Comparison of ENCODE assay signal across 13 cellular contexts in the genomic region with DNA sequence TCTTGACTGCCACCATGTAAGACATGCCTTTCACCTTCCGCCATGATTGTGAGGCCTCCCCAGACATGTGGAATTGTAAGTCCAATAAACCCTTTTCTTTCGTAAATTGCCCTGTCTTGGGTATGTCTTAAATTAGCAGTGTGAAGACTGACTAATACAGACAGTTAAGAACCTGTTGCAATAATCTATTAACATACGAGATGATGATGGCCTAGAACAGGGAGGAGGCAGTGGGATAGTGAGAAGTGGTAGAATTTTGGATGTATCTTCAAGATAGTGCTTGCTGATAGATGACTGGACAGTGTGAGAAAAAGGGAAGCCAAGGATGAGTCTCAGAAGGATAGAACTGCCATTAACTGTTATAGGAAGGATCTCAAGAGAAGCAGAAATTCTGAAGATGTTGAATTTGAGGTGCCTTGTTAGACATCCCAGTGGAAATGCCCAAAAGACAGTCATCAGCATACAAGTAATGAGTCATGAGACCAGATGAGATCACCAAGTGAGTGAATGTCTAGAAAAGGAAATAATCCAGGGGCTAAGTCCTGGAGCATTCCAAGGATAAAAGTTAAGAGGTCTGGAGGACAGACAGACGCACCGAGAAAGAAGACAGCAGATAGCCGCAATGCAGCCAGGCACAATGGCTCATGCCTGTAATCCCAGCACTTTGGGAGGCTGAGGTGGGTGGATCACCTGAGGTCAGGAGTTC. TPM values are rescaled to one million over a fixed set of nuclear protein-coding genes. Genes with fewer than 3 reads are reported as not detected.
DNase-seq lines count a peak whose midpoint lies in the region; ATAC-seq and TF ChIP-seq lines count a peak whose summit lies in the region.
"Had no signal": no experiment of that assay in that cellular context is flagged by ENCODE, and none has a peak within 500 bp of the region (broad histone marks: within the 10 kb centered on the region; RNA-seq: fewer than 3 reads in every experiment).

No MANE protein-coding gene starts in this region.

- peak overlapping the region; percentile 74 for H3K27ac ChIP-seq in foreskin keratinocyte
- H3K27ac ChIP-seq in thoracic aorta, result no peak overlapping the region

- POLR2A ChIA-PET in activated B cell treated with CpG ODN at 0.5 μM for 24 hours (lab: Charles Lee) (interaction anchor here (0.7 kb wide), 1 partner anchor 97 kb away, joined by 4 read pairs; no protein-coding TSS in a partner anchor), T-cell (lab: Charles Lee) (interaction anchor here in 1 of 2 donors (0.7 kb wide), 1 partner anchor 93 kb away, joined by 10 read pairs; no protein-coding TSS in a partner anchor)
- POLR2A ChIA-PET in activated CD8-positive, alpha-beta T cell treated with anti-CD3 and anti-CD28 coated beads for 36 hours (lab: Charles Lee), result interaction anchor here (1.0 kb wide), 1 partner anchor 10 kb away, joined by 3 read pairs; no protein-coding TSS in a partner anchor

- peaks cover 2% of the 10 kb centered on the region for H3K36me3 ChIP-seq in thoracic aorta

- H3K27ac Mint-ChIP-seq in activated B cell treated with CpG ODN at 0.5 μM for 24 hours (peak overlapping the region; percentile 20), T-cell (no peak overlapping the region)
- no peak overlapping the region for H3K27ac Mint-ChIP-seq in activated CD8-positive, alpha-beta T cell treated with anti-CD3 and anti-CD28 coated beads for 36 hours
- H3K27ac Mint-ChIP-seq: activated naive CD4-positive, alpha-beta T cell treated with anti-CD3 and anti-CD28 coated beads, Interleukin-2, amount 10 ng/mL, durations not matched to agents 7 days and 5 days had no signal

- no peak overlapping the region for H3K4me3 ChIP-seq in thoracic aorta

- intact Hi-C loops in activated B cell treated with CpG ODN at 0.5 μM for 24 hours (cut with micrococcal nuclease), result loop anchor here (5.0 kb wide), 1 partner anchor 41 kb away; no protein-coding TSS in a partner anchor
- intact Hi-C loops in activated CD8-positive, alpha-beta T cell treated with anti-CD3 and anti-CD28 coated beads for 36 hours (cut with micrococcal nuclease), result no loop called here

- CTCF ChIA-PET in activated B cell treated with CpG ODN at 0.5 μM for 24 hours (lab: Charles Lee), result no interaction called here
- CTCF ChIA-PET in T-cell (lab: Charles Lee), result no interaction called here
- CTCF ChIA-PET in activated CD8-positive, alpha-beta T cell treated with anti-CD3 and anti-CD28 coated beads for 36 hours (lab: Charles Lee), result no interaction called here

- no peaks in the 10 kb centered on the region for H3K27me3 ChIP-seq in foreskin keratinocyte
- H3K27me3 ChIP-seq in thoracic aorta (replicated peaks; ENCODE audit: insufficient read depth), result no peaks in the 10 kb centered on the region

- H3K36me3 Mint-ChIP-seq in activated B cell treated with CpG ODN at 0.5 μM for 24 hours (ENCODE audit: low read depth) (peaks cover 45% of the 10 kb centered on the region), T-cell (peaks cover 30% of the 10 kb centered on the region)
- H3K36me3 Mint-ChIP-seq in activated CD8-positive, alpha-beta T cell treated with anti-CD3 and anti-CD28 coated beads for 36 hours (ENCODE audit: low read depth), result peaks cover 8% of the 10 kb centered on the region

- H3K4me1 ChIP-seq in foreskin keratinocyte (peaks cover 13% of the 10 kb centered on the region), thoracic aorta (ENCODE audit: control insufficient read depth in 1 of 2, low read depth in 2 of 2) (peaks cover 0 to 10% of the 10 kb centered on the region in 2 donors)

- H3K4me1 Mint-ChIP-seq in activated B cell treated with CpG ODN at 0.5 μM for 24 hours (peaks cover 34% of the 10 kb centered on the region), T-cell (peaks cover 0 to 7% (median 0%) of the 10 kb centered on the region in 3 donors)
- peaks cover 5% of the 10 kb centered on the region for H3K4me1 Mint-ChIP-seq in activated CD8-positive, alpha-beta T cell treated with anti-CD3 and anti-CD28 coated beads for 36 hours (ENCODE audit: low read depth)

- TF ChIP-seq CTCF in activated B cell treated with CpG ODN at 0.5 μM for 24 hours (IDR thresholded peaks at IDR 0.05), result no peak
- TF ChIP-seq CTCF in foreskin keratinocyte (conservative IDR thresholded peaks at IDR 0.05), result no peak
- TF ChIP-seq CTCF in thoracic aorta (IDR thresholded peaks at IDR 0.05), result no peak
- no peak for TF ChIP-seq CTCF in activated CD8-positive, alpha-beta T cell treated with anti-CD3 and anti-CD28 coated beads for 36 hours (IDR thresholded peaks at IDR 0.05)

- H3K9me3 Mint-ChIP-seq in activated B cell treated with CpG ODN at 0.5 μM for 24 hours (peaks cover 6% of the 10 kb centered on the region), T-cell (peaks cover 0 to 4% (median 4%) of the 10 kb centered on the region in 3 donors)
- H3K9me3 Mint-ChIP-seq in activated CD8-positive, alpha-beta T cell treated with anti-CD3 and anti-CD28 coated beads for 36 hours, result peaks cover 2% of the 10 kb centered on the region

- ATAC-seq in activated B cell treated with CpG ODN at 0.5 μM for 24 hours (ENCODE audit: low read depth) (no peak), foreskin keratinocyte (peak; percentile 89), thoracic aorta (ENCODE audit: insufficient number of reproducible peaks, low FRiP score, low read depth) (peak; percentile 76), T-cell (replicated peaks in 1 of 4) (no peak)
- ATAC-seq in activated CD8-positive, alpha-beta T cell treated with anti-CD3 and anti-CD28 coated beads for 36 hours, result no peak

- H3K27me3 Mint-ChIP-seq in activated B cell treated with CpG ODN at 0.5 μM for 24 hours (no peaks in the 10 kb centered on the region), T-cell (no peaks in the 10 kb centered on the region)
- no peaks in the 10 kb centered on the region for H3K27me3 Mint-ChIP-seq in activated CD8-positive, alpha-beta T cell treated with anti-CD3 and anti-CD28 coated beads for 36 hours
- H3K27me3 Mint-ChIP-seq: activated naive CD4-positive, alpha-beta T cell treated with anti-CD3 and anti-CD28 coated beads, Interleukin-2, amount 10 ng/mL, durations not matched to agents 7 days and 5 days had no signal

- H3K4me3 Mint-ChIP-seq in activated B cell treated with CpG ODN at 0.5 μM for 24 hours (no peak overlapping the region), T-cell (no peak overlapping the region)
- no peak overlapping the region for H3K4me3 Mint-ChIP-seq in activated CD8-positive, alpha-beta T cell treated with anti-CD3 and anti-CD28 coated beads for 36 hours
- H3K4me3 Mint-ChIP-seq: activated naive CD4-positive, alpha-beta T cell treated with anti-CD3 and anti-CD28 coated beads, Interleukin-2, amount 10 ng/mL, durations not matched to agents 7 days and 5 days had no signal

- no peaks in the 10 kb centered on the region for H3K9me3 ChIP-seq in thoracic aorta

- DNase-seq in H4 (ENCODE audit: low spot score) (peak; percentile 13), activated B cell treated with CpG ODN at 0.5 μM for 24 hours (no peak), foreskin keratinocyte (peak; percentile 93 to 94), thoracic aorta (ENCODE audit: low spot score) (no peak), T-cell (no peak), NCI-H1048 (lab: John Stamatoyannopoulos, UW) (no peak)
- no peak for DNase-seq in activated CD8-positive, alpha-beta T cell treated with anti-CD3 and anti-CD28 coated beads for 36 hours
- DNase-seq: activated CD4-positive, alpha-beta T cell treated with anti-CD3 and anti-CD28 coated beads, Interleukin-2, amount 50 U/mL, for 4 hours; activated naive CD4-positive, alpha-beta T cell treated with anti-CD3 and anti-CD28 coated beads, Interleukin-2, amount 10 ng/mL, durations not matched to agents 7 days and 5 days; effector memory CD4-positive, alpha-beta T cell; Kasumi-1; NCI-H345; stimulated activated CD4-positive, alpha-beta T cell treated with anti-CD3 and anti-CD28 coated beads, Interleukin-2, amount 100 ng/mL, for 48 hours had no signal

RNA-seq across cellular contexts. Expression of a gene that starts 38.8 kb away (rescaled TPM):
- total RNA-seq in H4 (2014; rRNA removed; shearing (Covaris generic)), result 118 and 170 TPM in 2 replicates
- 40.6 and 43.3 TPM in 2 replicates for total RNA-seq in activated B cell treated with CpG ODN at 0.5 μM for 24 hours
- total RNA-seq in foreskin keratinocyte, result 33.3 and 33.9 TPM in 2 replicates
- 13.2 and 14.0 TPM in 2 replicates for polyA plus RNA-seq in foreskin keratinocyte
- 100 to 1,000 TPM; 103 to 736 TPM for total RNA-seq in thoracic aorta
- total RNA-seq in T-cell, result 10 to 100 TPM in 4 of 5 donors, 1 to 10 TPM in 1; 7.6 to 22.8 (median 18.2) TPM
- 10 to 100 TPM; 14.6 to 16.7 TPM for total RNA-seq in activated CD8-positive, alpha-beta T cell treated with anti-CD3 and anti-CD28 coated beads for 36 hours

Comparison
In these comparisons a context has a peak if more than half of its experiments do, and no peak if none do; other contexts are left out.
1. DNase-seq: peak in H4 (single experiment) and foreskin keratinocyte (2 of 2); none in activated B cell treated with CpG ODN at 0.5 μM for 24 hours (single experiment), thoracic aorta (single experiment), T-cell (0 of 34), NCI-H1048 (single experiment) and activated CD8-positive, alpha-beta T cell treated with anti-CD3 and anti-CD28 coated beads for 36 hours (single experiment).
2. ATAC-seq: peak in foreskin keratinocyte (single experiment) and thoracic aorta (single experiment); none in activated B cell treated with CpG ODN at 0.5 μM for 24 hours (single experiment), T-cell (0 of 4) and activated CD8-positive, alpha-beta T cell treated with anti-CD3 and anti-CD28 coated beads for 36 hours (single experiment).